In the genomic region with DNA sequence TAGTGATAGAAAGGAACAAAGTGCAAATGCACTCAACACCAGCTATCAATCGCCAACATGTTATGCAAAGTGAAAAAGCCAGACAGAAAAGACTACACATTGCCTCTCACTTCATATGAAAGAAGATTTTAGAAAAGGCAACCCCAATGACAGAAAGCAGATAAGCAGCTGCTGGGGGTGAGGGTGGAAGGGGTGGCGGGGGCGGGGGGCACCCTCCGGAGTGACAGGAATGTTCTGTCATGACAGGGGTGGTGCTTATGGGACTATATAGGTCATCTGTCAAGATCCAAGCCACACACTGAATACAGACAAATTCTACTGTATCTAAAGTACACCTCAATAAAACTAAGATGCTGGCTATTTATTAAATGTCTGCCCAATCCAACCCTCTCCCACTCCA, we compare ENCODE assay signal across 1 cellular context.
TF ChIP-seq lines count a peak whose summit lies in the region.

No MANE protein-coding gene starts in this region.

TF ChIP-seq in HepG2, 621 proteins besides CTCF, POLR2A, EP300 and RAD21 (continued from another document):
- TF ChIP-seq, protein P1, sequence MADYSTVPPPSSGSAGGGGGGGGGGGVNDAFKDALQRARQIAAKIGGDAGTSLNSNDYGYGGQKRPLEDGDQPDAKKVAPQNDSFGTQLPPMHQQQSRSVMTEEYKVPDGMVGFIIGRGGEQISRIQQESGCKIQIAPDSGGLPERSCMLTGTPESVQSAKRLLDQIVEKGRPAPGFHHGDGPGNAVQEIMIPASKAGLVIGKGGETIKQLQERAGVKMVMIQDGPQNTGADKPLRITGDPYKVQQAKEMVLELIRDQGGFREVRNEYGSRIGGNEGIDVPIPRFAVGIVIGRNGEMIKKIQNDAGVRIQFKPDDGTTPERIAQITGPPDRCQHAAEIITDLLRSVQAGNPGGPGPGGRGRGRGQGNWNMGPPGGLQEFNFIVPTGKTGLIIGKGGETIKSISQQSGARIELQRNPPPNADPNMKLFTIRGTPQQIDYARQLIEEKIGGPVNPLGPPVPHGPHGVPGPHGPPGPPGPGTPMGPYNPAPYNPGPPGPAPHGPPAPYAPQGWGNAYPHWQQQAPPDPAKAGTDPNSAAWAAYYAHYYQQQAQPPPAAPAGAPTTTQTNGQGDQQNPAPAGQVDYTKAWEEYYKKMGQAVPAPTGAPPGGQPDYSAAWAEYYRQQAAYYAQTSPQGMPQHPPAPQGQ (CRISPR knock-in tag; IDR thresholded peaks at IDR 0.05; ENCODE audit: borderline replicate concordance) = no peak
- TF ChIP-seq ATM (IDR thresholded peaks at IDR 0.05; ENCODE audit: borderline replicate concordance) = no peak
